Comparison of ENCODE assay signal across 12 cellular contexts in the genomic region with DNA sequence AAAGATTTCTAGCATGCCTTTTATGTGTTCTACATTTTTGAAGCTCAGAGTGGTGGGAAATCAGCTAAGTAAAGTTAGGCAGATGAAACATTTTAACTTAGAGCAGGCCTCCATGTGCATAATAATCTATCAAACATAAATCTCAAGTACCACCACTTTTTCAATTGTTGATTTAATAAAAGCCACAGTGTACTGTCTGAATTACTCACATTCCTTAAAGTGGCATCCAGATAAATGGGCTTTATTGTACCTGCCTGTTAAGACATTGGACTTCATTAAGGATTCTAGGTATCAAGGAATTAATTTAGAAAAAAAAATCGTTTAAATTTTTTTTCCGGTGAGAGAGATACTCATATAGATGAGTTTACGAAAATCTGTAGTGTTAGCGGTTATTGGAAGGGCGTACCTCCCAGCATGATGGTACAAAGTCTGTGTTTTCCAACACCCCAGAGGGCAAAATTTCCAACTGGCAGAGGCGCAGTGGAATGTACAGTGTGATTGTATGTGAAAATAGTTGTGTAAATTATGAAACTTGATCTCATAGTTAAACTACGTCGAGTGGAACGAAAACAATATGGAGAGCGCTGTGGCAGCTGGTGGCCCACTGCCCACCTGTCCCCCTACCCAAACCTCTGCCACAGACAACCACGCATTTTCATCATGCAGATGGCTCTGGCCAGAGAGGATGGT. TPM values are rescaled to one million over a fixed set of nuclear protein-coding genes. Genes with fewer than 3 reads are reported as not detected.
A peak's percentile ranks its signal among the peaks of the same experiment; 100 is the strongest.
DNase-seq lines count a peak whose midpoint lies in the region; ATAC-seq, FAIRE-seq and TF ChIP-seq lines count a peak whose summit lies in the region.
"Had no signal": no experiment of that assay in that cellular context is flagged by ENCODE, and none has a peak within 500 bp of the region (broad histone marks: within the 10 kb centered on the region; RNA-seq: fewer than 3 reads in every experiment).

No MANE protein-coding gene starts in this region.

- CTCF ChIA-PET in HepG2 (lab: Yijun Ruan, JAX; ENCODE audit: low intra/inter-chr PET ratio, low total read pairs), result no interaction called here

- TF ChIP-seq EP300 in HepG2 (IDR thresholded peaks at IDR 0.05; ENCODE audit: low read depth in 2 of 2, low read length in 2 of 2) (peak in 1 of 2 experiments; percentile 19; a peak in 1 of 4 replicates), HepG2 (CRISPR knock-in tag; IDR thresholded peaks at IDR 0.05; ENCODE audit: borderline replicate concordance) (no peak)

- POLR2A ChIA-PET in HepG2 (lab: Yijun Ruan, JAX), result no interaction called here

- peak overlapping the region; percentile 19 to 47 (median 29); a peak in 4 of 6 replicates for H3K4me3 ChIP-seq in HepG2 (replicated peaks in 1 of 3; ENCODE audit: insufficient read depth in 1 of 3, low read depth in 2 of 3, low read length in 3 of 3)
- no peak overlapping the region for H3K4me3 ChIP-seq in right lobe of liver
- H3K4me3 ChIP-seq in SJCRH30, result peak overlapping the region; percentile 51
- H3K4me3 ChIP-seq in fibroblast of the aortic adventitia (ENCODE audit: low read depth, low read length), result peak overlapping the region; percentile 5
- H3K4me3 ChIP-seq: pancreas, thyroid gland had no signal

- in situ Hi-C loops in HepG2 (cut with HindIII; ENCODE audit: extremely low pct_ligation_motif_present, low pct_unique_long_range_greater_than_20kb), result loop anchor here (25.0 kb wide), 1 partner anchor 293 kb away; no protein-coding TSS in a partner anchor

- H3K27ac ChIP-seq in HepG2 (ENCODE audit: extremely low read length, insufficient read depth, low read length) (peak overlapping the region; percentile 60), right lobe of liver (no peak overlapping the region), SJCRH30 (peak overlapping the region; percentile 86)
- H3K27ac ChIP-seq: pancreas had no signal

- H3K4me2 ChIP-seq in HepG2 (ENCODE audit: low read depth, low read length), result peak overlapping the region; percentile 69

- intact Hi-C loops in HepG2 (cut with micrococcal nuclease; ENCODE audit: unreplicated experiment) (loop anchor here (5.0 to 10.0 kb wide), 3 partner anchors 46 to 283 kb away; no protein-coding TSS in a partner anchor), right lobe of liver (cut with DNase I) (loop anchor here in 1 of 2 donors (10.0 kb wide), 1 partner anchor 154 kb away; no protein-coding TSS in a partner anchor)

- H3K79me2 ChIP-seq in HepG2 (ENCODE audit: insufficient read depth, low read length), result no peaks in the 10 kb centered on the region

- no TSS peak for BruUV-seq in HepG2 (replicated peaks; lab: Mats Ljungman, UMichigan)

- no peak for TF ChIP-seq RAD21 in HepG2 (CRISPR knock-in tag; IDR thresholded peaks at IDR 0.05)

- TF ChIP-seq POLR2A in HepG2 (IDR thresholded peaks at IDR 0.05; ENCODE audit: insufficient read depth in 1 of 2, low read depth in 2 of 2, low read length in 2 of 2) (no peak), right lobe of liver (IDR thresholded peaks at IDR 0.05) (no peak)

- no peak overlapping the region for H2AFZ ChIP-seq in HepG2 (ENCODE audit: low read length)

- peaks cover 66% of the 10 kb centered on the region for H3K4me1 ChIP-seq in HepG2 (ENCODE audit: insufficient read depth, low read length)
- peaks cover 0 to 9% (median 0%) of the 10 kb centered on the region in 4 donors for H3K4me1 ChIP-seq in right lobe of liver
- peaks cover 21% of the 10 kb centered on the region for H3K4me1 ChIP-seq in SJCRH30
- H3K4me1 ChIP-seq: pancreas had no signal

- H3K27me3 ChIP-seq in HepG2 (ENCODE audit: control insufficient read depth in 1 of 2, insufficient read depth in 2 of 2, low read length in 2 of 2) (no peaks in the 10 kb centered on the region), right lobe of liver (no peaks in the 10 kb centered on the region), SJCRH30 (no peaks in the 10 kb centered on the region)
- H3K27me3 ChIP-seq: pancreas, thyroid gland had no signal

- no peaks in the 10 kb centered on the region for H3K36me3 ChIP-seq in HepG2 (replicated peaks in 1 of 2; ENCODE audit: control insufficient read depth in 1 of 2, insufficient read depth in 2 of 2, low read length in 2 of 2)
- H3K36me3 ChIP-seq in right lobe of liver, result peaks cover 0 to 2% (median 0%) of the 10 kb centered on the region in 4 donors
- H3K36me3 ChIP-seq in SJCRH30, result peaks cover 3% of the 10 kb centered on the region
- H3K36me3 ChIP-seq: pancreas had no signal

- whole genome bisulfite sequencing in HepG2 (ENCODE audit: low lambda C conversion rate), result 24% methylated on average over 11 of the region's 11 CpGs
- WGBS in right lobe of liver (ENCODE audit: insufficient coverage, low coverage, low lambda C conversion rate, missing lambda C conversion rate), result 88% methylated on average over 10 of the region's 11 CpGs

- no peak for TF ChIP-seq CTCF in HepG2 (CRISPR knock-in tag; IDR thresholded peaks at IDR 0.05)
- no peak for TF ChIP-seq CTCF in right lobe of liver (IDR thresholded peaks at IDR 0.05)
- TF ChIP-seq CTCF in fibroblast of the aortic adventitia (IDR thresholded peaks at IDR 0.05; ENCODE audit: insufficient read depth, low read length), result no peak
- no peak for TF ChIP-seq CTCF in D721Med (IDR thresholded peaks at IDR 0.05; ENCODE audit: insufficient read depth, missing control alignments)

- ATAC-seq in HepG2, result peak; percentile 61
- ATAC-seq in right lobe of liver, result no peak

- peak; percentile 44 for FAIRE-seq in HepG2 (lab: Jason Lieb, UNC)
- FAIRE-seq in D721Med (lab: Jason Lieb, UNC), result no peak
- FAIRE-seq: pancreas had no signal

- H3K9me3 ChIP-seq in HepG2 (ENCODE audit: low read length) (no peaks in the 10 kb centered on the region), right lobe of liver (no peaks in the 10 kb centered on the region), SJCRH30 (replicated peaks) (no peaks in the 10 kb centered on the region)
- H3K9me3 ChIP-seq: pancreas, thyroid gland had no signal

- DNase-seq in HepG2 (ENCODE audit: low spot score), result peak; percentile 69
- no peak for DNase-seq in right lobe of liver
- DNase-seq in SJCRH30, result no peak
- no peak for DNase-seq in fibroblast of the aortic adventitia (ENCODE audit: low read depth)
- no peak for DNase-seq in RKO (ENCODE audit: low spot score)
- DNase-seq in GF-D8 (lab: John Stamatoyannopoulos, UW), result no peak
- DNase-seq in D721Med (ENCODE audit: insufficient read length, low spot score), result no peak
- DNase-seq in activated T-cell treated with anti-CD3 and anti-CD28 coated beads for 4 hours, result no peak
- DNase-seq: C1 segment of cervical spinal cord, NCI-H2029, pancreas had no signal

- H4K20me1 ChIP-seq in HepG2 (ENCODE audit: insufficient read depth, low read length), result no peaks in the 10 kb centered on the region

- peak overlapping the region; percentile 44 for H3K9ac ChIP-seq in HepG2 (ENCODE audit: insufficient read depth, low read depth, low read length)

TF ChIP-seq in HepG2, 621 proteins besides CTCF, POLR2A, EP300 and RAD21 (continues in another document):
- TF ChIP-seq, protein P1, sequence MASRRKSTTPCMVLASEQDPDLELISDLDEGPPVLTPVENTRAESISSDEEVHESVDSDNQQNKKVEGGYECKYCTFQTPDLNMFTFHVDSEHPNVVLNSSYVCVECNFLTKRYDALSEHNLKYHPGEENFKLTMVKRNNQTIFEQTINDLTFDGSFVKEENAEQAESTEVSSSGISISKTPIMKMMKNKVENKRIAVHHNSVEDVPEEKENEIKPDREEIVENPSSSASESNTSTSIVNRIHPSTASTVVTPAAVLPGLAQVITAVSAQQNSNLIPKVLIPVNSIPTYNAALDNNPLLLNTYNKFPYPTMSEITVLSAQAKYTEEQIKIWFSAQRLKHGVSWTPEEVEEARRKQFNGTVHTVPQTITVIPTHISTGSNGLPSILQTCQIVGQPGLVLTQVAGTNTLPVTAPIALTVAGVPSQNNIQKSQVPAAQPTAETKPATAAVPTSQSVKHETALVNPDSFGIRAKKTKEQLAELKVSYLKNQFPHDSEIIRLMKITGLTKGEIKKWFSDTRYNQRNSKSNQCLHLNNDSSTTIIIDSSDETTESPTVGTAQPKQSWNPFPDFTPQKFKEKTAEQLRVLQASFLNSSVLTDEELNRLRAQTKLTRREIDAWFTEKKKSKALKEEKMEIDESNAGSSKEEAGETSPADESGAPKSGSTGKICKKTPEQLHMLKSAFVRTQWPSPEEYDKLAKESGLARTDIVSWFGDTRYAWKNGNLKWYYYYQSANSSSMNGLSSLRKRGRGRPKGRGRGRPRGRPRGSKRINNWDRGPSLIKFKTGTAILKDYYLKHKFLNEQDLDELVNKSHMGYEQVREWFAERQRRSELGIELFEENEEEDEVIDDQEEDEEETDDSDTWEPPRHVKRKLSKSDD (CRISPR knock-in tag; IDR thresholded peaks at IDR 0.05; ENCODE audit: low read depth), result no peak
- TF ChIP-seq HOXA3 (CRISPR knock-in tag; IDR thresholded peaks at IDR 0.05) (peak; percentile 43; the same call in 1 of the 2 replicates), HDAC2 (CRISPR knock-in tag; IDR thresholded peaks at IDR 0.05) (no peak)

RNA-seq across cellular contexts. Expression of a gene that starts 25.0 kb away (rescaled TPM):
- total RNA-seq in HepG2 (2016; rRNA removed; fragmentation: Illumina TruSeq; extraction: Trizol) (3.0 and 3.2 TPM in 2 replicates), right lobe of liver (10 to 100 TPM in 1 of 6 experiments, 1 to 10 TPM in 5; 5.3 to 11.2 (median 5.8) TPM), fibroblast of the aortic adventitia (ENCODE audit: low replicate concordance) (18.6 and 75.0 TPM in 2 replicates)
- total RNA-seq in HepG2 (2016; cell fraction: cytosol; rRNA removed; fragmentation: Illumina TruSeq; extraction: Trizol; ENCODE audit: low read depth), result 1.2 and 1.3 TPM in 2 replicates
- total RNA-seq in HepG2 (2016; cell fraction: insoluble cytoplasmic fraction; rRNA removed; fragmentation: Illumina TruSeq; extraction: Trizol), result 2.3 and 2.7 TPM in 2 replicates
- 4.8 and 5.0 TPM in 2 replicates for total RNA-seq in HepG2 (2016; cell fraction: membrane; rRNA removed; fragmentation: Illumina TruSeq; extraction: Trizol)
- 2.7 and 3.9 TPM in 2 replicates for total RNA-seq in HepG2 (2016; cell fraction: nucleus; rRNA removed; fragmentation: Illumina TruSeq; extraction: Trizol)
- polyA plus RNA-seq in HepG2 (2011; rRNA removed), result 2.4 and 2.9 TPM in 2 replicates
- 1.5 and 2.1 TPM in 2 replicates for polyA plus RNA-seq in HepG2 (2011; cell fraction: cytosol; rRNA removed)
- 1.2 and 2.1 TPM in 2 replicates for polyA plus RNA-seq in HepG2 (2011; cell fraction: nucleus; rRNA removed)
- 1.8 and 2.5 TPM in 2 replicates for polyA plus RNA-seq in HepG2 (2012)
- 1.5 and 2.0 TPM in 2 replicates for polyA plus RNA-seq in HepG2 (2016; cell fraction: cytosol; fragmentation: Illumina TruSeq; extraction: Trizol; ENCODE audit: low read depth)
- 4.0 and 4.7 TPM in 2 replicates for polyA plus RNA-seq in HepG2 (2016; cell fraction: insoluble cytoplasmic fraction; fragmentation: Illumina TruSeq; extraction: Trizol; ENCODE audit: low read depth)
- polyA plus RNA-seq in HepG2 (2016; cell fraction: membrane; fragmentation: Illumina TruSeq; extraction: Trizol; ENCODE audit: low read depth), result 3.8 and 4.8 TPM in 2 replicates
- polyA plus RNA-seq in HepG2 (2016; cell fraction: nucleus; fragmentation: Illumina TruSeq; extraction: Trizol; ENCODE audit: insufficient read depth, low read depth), result 3.9 and 4.5 TPM in 2 replicates
- polyA minus RNA-seq in HepG2 (2011; rRNA and poly(A)+ RNA removed; ENCODE audit: low replicate concordance), result 5.5 and 9.6 TPM in 2 replicates
- 3.2 and 3.3 TPM in 2 replicates for polyA minus RNA-seq in HepG2 (2011; cell fraction: cytosol; rRNA and poly(A)+ RNA removed)
- polyA minus RNA-seq in HepG2 (2011; cell fraction: nucleus; rRNA and poly(A)+ RNA removed), result 2.6 and 2.7 TPM in 2 replicates
- total RNA-seq in SJCRH30 (2014; rRNA removed; shearing (Covaris generic)), result 31.8 and 34.0 TPM in 2 replicates

Comparison
In these comparisons a context has a peak if more than half of its experiments do, and no peak if none do; other contexts are left out.
1. H3K27ac ChIP-seq: peak in HepG2 (single experiment) and SJCRH30 (single experiment); none in right lobe of liver (0 of 3).
2. H3K4me3 ChIP-seq: peak in HepG2 (3 of 3), SJCRH30 (single experiment) and fibroblast of the aortic adventitia (single experiment); none in right lobe of liver (0 of 3).